In genomic region chr6:53797304-53797703, GRCh38 we compare ENCODE assay signal across 14 cellular contexts. TPM values are rescaled to one million over a fixed set of nuclear protein-coding genes. Genes with fewer than 3 reads are reported as not detected.
A peak's percentile ranks its signal among the peaks of the same experiment; 100 is the strongest.
DNase-seq lines count a peak whose midpoint lies in the region; ATAC-seq and TF ChIP-seq lines count a peak whose summit lies in the region.
"Had no signal": no experiment of that assay in that cellular context is flagged by ENCODE, and none has a peak within 500 bp of the region (broad histone marks: within the 10 kb centered on the region; RNA-seq: fewer than 3 reads in every experiment).

No MANE protein-coding gene starts in this region.

- TF ChIP-seq POLR2A in tibial nerve (IDR thresholded peaks at IDR 0.05) = no peak
- TF ChIP-seq POLR2A in ovary (IDR thresholded peaks at IDR 0.05) = no peak

- peaks cover 5% of the 10 kb centered on the region for H3K36me3 Mint-ChIP-seq in CD4-positive, alpha-beta T cell (ENCODE audit: low read depth)
- H3K36me3 Mint-ChIP-seq in endodermal cell (ENCODE audit: low read depth) (no peaks in the 10 kb centered on the region), neural progenitor cell (no peaks in the 10 kb centered on the region)

- no peaks in the 10 kb centered on the region for H3K9me3 ChIP-seq in CD4-positive, alpha-beta T cell (ENCODE audit: control insufficient read depth, low read length)
- H3K9me3 ChIP-seq in RWPE2 (ENCODE audit: severe bottlenecking) (no peaks in the 10 kb centered on the region), endodermal cell (ENCODE audit: control insufficient read depth, low read length) (no peaks in the 10 kb centered on the region), neural progenitor cell (ENCODE audit: low read depth) (no peaks in the 10 kb centered on the region), tibial nerve (no peaks in the 10 kb centered on the region), ovary (no peaks in the 10 kb centered on the region)

- no peaks in the 10 kb centered on the region for H3K9me3 Mint-ChIP-seq in CD4-positive, alpha-beta T cell
- H3K9me3 Mint-ChIP-seq in endodermal cell = no peaks in the 10 kb centered on the region
- H3K9me3 Mint-ChIP-seq in neural progenitor cell = no peaks in the 10 kb centered on the region

- TF ChIP-seq CTCF in CD4-positive, alpha-beta T cell (IDR thresholded peaks at IDR 0.05) = no peak
- TF ChIP-seq CTCF in RWPE2 (IDR thresholded peaks at IDR 0.05; ENCODE audit: poor library complexity, severe bottlenecking) = no peak
- no peak for TF ChIP-seq CTCF in endodermal cell (conservative IDR thresholded peaks at IDR 0.05)
- no peak for TF ChIP-seq CTCF in neural progenitor cell (IDR thresholded peaks at IDR 0.05)
- TF ChIP-seq CTCF in tibial nerve (IDR thresholded peaks at IDR 0.05) = no peak
- no peak for TF ChIP-seq CTCF in ovary (IDR thresholded peaks at IDR 0.05)

- H3K4me1 ChIP-seq in RWPE2 (ENCODE audit: insufficient read depth, poor library complexity, severe bottlenecking) (peaks cover 13% of the 10 kb centered on the region), endodermal cell (ENCODE audit: control insufficient read depth, insufficient read depth, low read length) (peaks cover 7% of the 10 kb centered on the region), neural progenitor cell (peaks cover 11% of the 10 kb centered on the region), tibial nerve (peaks cover 0 to 34% (median 3%) of the 10 kb centered on the region in 4 donors), ovary (ENCODE audit: insufficient read depth) (peaks cover 6% of the 10 kb centered on the region)

- H3K4me1 Mint-ChIP-seq in CD4-positive, alpha-beta T cell (ENCODE audit: low read depth) = peaks cover 34% of the 10 kb centered on the region
- H3K4me1 Mint-ChIP-seq in endodermal cell = peaks cover 19% of the 10 kb centered on the region
- H3K4me1 Mint-ChIP-seq in neural progenitor cell = peaks cover 30% of the 10 kb centered on the region

- no peak for ATAC-seq in CD4-positive, alpha-beta T cell (ENCODE audit: poor library complexity)
- ATAC-seq in RWPE2 (ENCODE audit: low read depth) (no peak), GM21390 (IDR thresholded peaks at IDR 0.05; ENCODE audit: unreplicated experiment) (no peak)

- WGBS in endodermal cell (ENCODE audit: insufficient coverage in 1 of 2, insufficient read length in 1 of 2), 2 experiments = 93 to 100% methylated on average over 1 to 2 of the region's 2 CpGs
- 98 to 99% methylated on average over 2 of the region's 2 CpGs for WGBS in tibial nerve, 2 donors
- 93 to 99% (median 96%) methylated on average over 2 of the region's 2 CpGs for WGBS in ovary, 3 donors

- H3K4me3 Mint-ChIP-seq in CD4-positive, alpha-beta T cell = peak overlapping the region; percentile 97
- H3K4me3 Mint-ChIP-seq in endodermal cell (peak overlapping the region; percentile 93), neural progenitor cell (peak overlapping the region; percentile 96)

- no peak overlapping the region for H3K4me3 ChIP-seq in RWPE2 (ENCODE audit: severe bottlenecking)
- peak overlapping the region; percentile 93 for H3K4me3 ChIP-seq in endodermal cell (ENCODE audit: low read length)
- H3K4me3 ChIP-seq in neural progenitor cell = no peak overlapping the region
- peak overlapping the region in 1 of 4 donors; percentile 64 for H3K4me3 ChIP-seq in tibial nerve
- H3K4me3 ChIP-seq in ovary = no peak overlapping the region

- H3K9ac ChIP-seq in endodermal cell (ENCODE audit: extremely low read depth, low read length, poor library complexity, severe bottlenecking) (no peak overlapping the region), neural progenitor cell (no peak overlapping the region)

- no peaks in the 10 kb centered on the region for H3K27me3 ChIP-seq in CD4-positive, alpha-beta T cell (ENCODE audit: control insufficient read depth, insufficient read depth, low read length)
- H3K27me3 ChIP-seq in RWPE2 (ENCODE audit: insufficient read depth, poor library complexity, severe bottlenecking) (no peaks in the 10 kb centered on the region), endodermal cell (ENCODE audit: control insufficient read depth, insufficient read depth, low read length, poor library complexity, severe bottlenecking) (peaks cover 26% of the 10 kb centered on the region), neural progenitor cell (peaks cover 39% of the 10 kb centered on the region), tibial nerve (no peaks in the 10 kb centered on the region), ovary (no peaks in the 10 kb centered on the region)

- peaks cover 19% of the 10 kb centered on the region for H3F3A ChIP-seq in neural progenitor cell (ENCODE audit: low read depth)

- no peak overlapping the region for H3K27ac Mint-ChIP-seq in CD4-positive, alpha-beta T cell
- no peak overlapping the region for H3K27ac Mint-ChIP-seq in endodermal cell
- no peak overlapping the region for H3K27ac Mint-ChIP-seq in neural progenitor cell

- no peak overlapping the region for H3K27ac ChIP-seq in CD4-positive, alpha-beta T cell (ENCODE audit: low read depth, low read length)
- peak overlapping the region; percentile 69 for H3K27ac ChIP-seq in RWPE2 (ENCODE audit: poor library complexity, severe bottlenecking)
- no peak overlapping the region for H3K27ac ChIP-seq in endodermal cell (ENCODE audit: low read depth, low read length)
- no peak overlapping the region for H3K27ac ChIP-seq in neural progenitor cell
- H3K27ac ChIP-seq in tibial nerve = peak overlapping the region in 2 of 4 donors; percentile 82 to 83
- no peak overlapping the region for H3K27ac ChIP-seq in ovary
- H3K27ac ChIP-seq: WERI-Rb-1 had no signal

- H3K27me3 Mint-ChIP-seq in CD4-positive, alpha-beta T cell = peaks cover 4% of the 10 kb centered on the region
- H3K27me3 Mint-ChIP-seq in endodermal cell (ENCODE audit: insufficient read depth) (peaks cover 34% of the 10 kb centered on the region), neural progenitor cell (ENCODE audit: insufficient read depth, low read depth) (peaks cover 8% of the 10 kb centered on the region)

- DNase-seq in CD4-positive, alpha-beta T cell = no peak
- no peak for DNase-seq in RWPE2 (ENCODE audit: low spot score)
- DNase-seq in endodermal cell = no peak
- no peak for DNase-seq in neural progenitor cell (ENCODE audit: low spot score)
- no peak for DNase-seq in activated CD8-positive, alpha-beta memory T cell treated with anti-CD3 and anti-CD28 coated beads, Interleukin-2, amount 50 U/mL, for 4 hours
- DNase-seq in tibial nerve (ENCODE audit: low spot score in 2 of 2) = no peak
- DNase-seq in ovary = no peak
- DNase-seq: activated effector memory CD4-positive, alpha-beta T cell treated with anti-CD3 and anti-CD28 coated beads, Interleukin-2, amount 50 U/mL, for 16 hours; effector CD4-positive, alpha-beta T cell; foreskin melanocyte; Kasumi-1; NCI-H510A; WERI-Rb-1 had no signal

- H3K79me2 ChIP-seq in neural progenitor cell (ENCODE audit: low read depth) = peaks cover 23% of the 10 kb centered on the region

- H2AFZ ChIP-seq in neural progenitor cell (replicated peaks) = no peak overlapping the region

- CTCF ChIA-PET in CD4-positive, alpha-beta T cell (lab: Charles Lee) = no interaction called here

- no peak overlapping the region for H3K4me2 ChIP-seq in neural progenitor cell

- peaks cover 9% of the 10 kb centered on the region for H4K20me1 ChIP-seq in neural progenitor cell (ENCODE audit: low read depth)

- TF ChIP-seq EP300 in tibial nerve (IDR thresholded peaks at IDR 0.05) (no peak), ovary (IDR thresholded peaks at IDR 0.05) (no peak)

- H3K36me3 ChIP-seq in RWPE2 (ENCODE audit: low read depth) (no peaks in the 10 kb centered on the region), endodermal cell (ENCODE audit: control insufficient read depth, insufficient read depth, low read length) (no peaks in the 10 kb centered on the region), neural progenitor cell (no peaks in the 10 kb centered on the region), tibial nerve (no peaks in the 10 kb centered on the region), ovary (no peaks in the 10 kb centered on the region)
- H3K36me3 ChIP-seq: WERI-Rb-1 had no signal

- POLR2A ChIA-PET in CD4-positive, alpha-beta T cell (lab: Charles Lee) = no interaction called here

- intact Hi-C loops in CD4-positive, alpha-beta T cell (cut with DNase I, micrococcal nuclease) = loop anchor here (10.0 kb wide), 3 partner anchors 253 to 1373 kb away; partner anchors contain the start of genes EFHC1 (in 1 of the 2) and GCLC (in 1 of the 2)
- intact Hi-C loops in ovary (cut with DNase I) = loop anchor here in 2 of 4 donors (10.0 kb wide), 3 partner anchors 117 to 157 kb away; no protein-coding TSS in a partner anchor

RNA-seq across cellular contexts. Expression of gene LRRC1, which starts 2.5 kb away (rescaled TPM):
- 1 to 10 TPM in 1 of 2 experiments, under 1 TPM in 1; 0.78 to 1.1 TPM for total RNA-seq in CD4-positive, alpha-beta T cell
- total RNA-seq in endodermal cell (10 to 100 TPM; 14.1 to 15.3 TPM), neural progenitor cell (ENCODE audit: low replicate concordance) (12.2 and 14.0 TPM in 2 replicates), tibial nerve (10 to 100 TPM; 22.8 to 50.0 (median 39.6) TPM), ovary (10 to 100 TPM in 4 of 7 donors, 1 to 10 TPM in 3; 4.9 to 20.6 (median 10.2) TPM)
- polyA plus RNA-seq in endodermal cell (2013, experiment 1 of 2) = 12.7 TPM
- polyA plus RNA-seq in endodermal cell (2013, experiment 2 of 2) = 8.8 TPM
- polyA plus RNA-seq in ovary = 1 to 10 TPM; 4.3 to 4.9 TPM
